In the genomic region with DNA sequence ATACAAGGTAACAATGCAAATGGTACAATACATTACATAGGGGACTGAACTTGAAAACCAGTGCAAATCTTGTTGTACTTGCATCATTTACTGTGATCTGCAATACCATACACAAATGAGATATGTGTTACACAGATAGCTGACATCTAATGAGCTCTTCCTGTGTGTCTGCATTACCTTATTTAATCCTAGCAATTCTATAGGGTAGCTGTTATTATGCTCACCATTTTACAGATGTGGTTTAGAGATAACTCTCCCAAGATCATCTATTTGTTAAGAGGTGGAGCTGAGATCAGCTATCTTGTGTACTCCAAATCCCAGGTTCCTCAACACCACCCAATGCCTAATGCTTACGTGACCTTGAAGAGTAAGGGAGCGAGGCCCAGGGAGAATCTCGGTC, we compare ENCODE assay signal across 18 cellular contexts.
"Had no signal": no experiment of that assay in that cellular context is flagged by ENCODE, and none has a peak within 500 bp of the region (broad histone marks: within the 10 kb centered on the region; RNA-seq: fewer than 3 reads in every experiment).

No MANE protein-coding gene starts in this region.

- H3K9me3 ChIP-seq: ascending aorta, gastroesophageal sphincter, heart left ventricle, left lung, ovary, right lobe of liver, testis had no signal

- H3K27me3 ChIP-seq: ascending aorta, gastroesophageal sphincter, heart left ventricle, left lung, ovary, right lobe of liver, testis had no signal

- H3K4me1 ChIP-seq: ascending aorta, gastroesophageal sphincter, left lung, testis had no signal

- H3K4me3 ChIP-seq: ascending aorta, gastroesophageal sphincter, heart left ventricle, left lung, ovary, right lobe of liver, testis had no signal

- DNase-seq: activated CD4-positive, alpha-beta T cell treated with anti-CD3 and anti-CD28 coated beads for 1 hour; activated CD8-positive, alpha-beta memory T cell treated with anti-CD3 and anti-CD28 coated beads for 24 hours; activated CD8-positive, alpha-beta memory T cell treated with anti-CD3 and anti-CD28 coated beads, Interleukin-2, amount 50 U/mL, for 48 hours; activated effector memory CD4-positive, alpha-beta T cell treated with anti-CD3 and anti-CD28 coated beads, Interleukin-2, amount 50 U/mL, for 16 hours; activated naive CD4-positive, alpha-beta T cell treated with anti-CD3 and anti-CD28 coated beads, Interleukin-2, amount 50 U/mL, for 16 hours; activated T-cell treated with anti-CD3 and anti-CD28 coated beads, Interleukin-2, amount 50 U/mL, for 48 hours; effector CD4-positive, alpha-beta T cell; heart left ventricle; left lung; ovary; right lobe of liver; small intestine; stimulated activated CD4-positive, alpha-beta T cell treated with anti-CD3 and anti-CD28 coated beads, Interleukin-4, amount 100 ng/mL, for 1 hour; testis; WERI-Rb-1 had no signal

- H3K27ac ChIP-seq: ascending aorta, gastroesophageal sphincter, heart left ventricle, ovary, right lobe of liver, testis, WERI-Rb-1 had no signal

- ATAC-seq: esophagus mucosa, gastroesophageal sphincter, heart left ventricle, right lobe of liver had no signal

- H3K36me3 ChIP-seq: ascending aorta, gastroesophageal sphincter, heart left ventricle, left lung, ovary, right lobe of liver, WERI-Rb-1 had no signal
